In genomic region chr14:89600029-89600428, GRCh38 we compare ENCODE assay signal across 18 cellular contexts.
DNase-seq lines count a peak whose midpoint lies in the region; ATAC-seq, FAIRE-seq and TF ChIP-seq lines count a peak whose summit lies in the region.
"Had no signal": no experiment of that assay in that cellular context is flagged by ENCODE, and none has a peak within 500 bp of the region (broad histone marks: within the 10 kb centered on the region; RNA-seq: fewer than 3 reads in every experiment).

No MANE protein-coding gene starts in this region.

- H3K4me2 ChIP-seq in astrocyte (ENCODE audit: low read length), result no peak overlapping the region

- H3K4me1 ChIP-seq in astrocyte (ENCODE audit: insufficient read depth, low read length), result no peaks in the 10 kb centered on the region

- intact Hi-C loops in activated naive CD4-positive, alpha-beta T cell treated with anti-CD3 and anti-CD28 coated beads for 36 hours (cut with micrococcal nuclease), result no loop called here

- in situ Hi-C loops in brain microvascular endothelial cell (cut with HindIII; ENCODE audit: low pct_ligation_motif_present, low sequenced_read_pairs), result no loop called here

- no peak for TF ChIP-seq POLR2A in GM12892 (IDR thresholded peaks at IDR 0.05; ENCODE audit: low read depth, low read length)

- no peaks in the 10 kb centered on the region for H3K27me3 Mint-ChIP-seq in activated naive CD4-positive, alpha-beta T cell treated with anti-CD3 and anti-CD28 coated beads for 36 hours (ENCODE audit: low read depth)
- H3K27me3 Mint-ChIP-seq in astrocyte (ENCODE audit: low read depth, unreplicated experiment), result no peaks in the 10 kb centered on the region
- H3K27me3 Mint-ChIP-seq: CD4-positive, alpha-beta memory T cell had no signal

- no peaks in the 10 kb centered on the region for H3K9me3 ChIP-seq in astrocyte (ENCODE audit: insufficient read depth, low read depth, low read length)

- H3K27ac Mint-ChIP-seq in activated naive CD4-positive, alpha-beta T cell treated with anti-CD3 and anti-CD28 coated beads for 36 hours, result peak overlapping the region; percentile 48
- H3K27ac Mint-ChIP-seq in astrocyte (ENCODE audit: unreplicated experiment), result no peak overlapping the region
- H3K27ac Mint-ChIP-seq in stimulated activated effector memory CD8-positive, alpha-beta T cell treated with anti-CD3 and anti-CD28 coated beads, Interleukin-12 subunit alpha, Interleukin-12 subunit beta, amount 100 ng/mL, for 72 hours, result peak overlapping the region; percentile 57

- H3K27me3 ChIP-seq in astrocyte (ENCODE audit: insufficient read depth, low read length) (no peaks in the 10 kb centered on the region), brain microvascular endothelial cell (replicated peaks) (no peaks in the 10 kb centered on the region)

- H3K36me3 Mint-ChIP-seq in activated naive CD4-positive, alpha-beta T cell treated with anti-CD3 and anti-CD28 coated beads for 36 hours (ENCODE audit: low read depth), result peaks cover 45% of the 10 kb centered on the region
- peaks cover 16% of the 10 kb centered on the region for H3K36me3 Mint-ChIP-seq in astrocyte (ENCODE audit: low read depth, unreplicated experiment)
- H3K36me3 Mint-ChIP-seq in stimulated activated effector memory CD8-positive, alpha-beta T cell treated with anti-CD3 and anti-CD28 coated beads, Interleukin-12 subunit alpha, Interleukin-12 subunit beta, amount 100 ng/mL, for 72 hours, result peaks cover 9% of the 10 kb centered on the region

- H3K4me3 ChIP-seq in astrocyte (ENCODE audit: insufficient read depth, low read depth, low read length) (no peak overlapping the region), brain microvascular endothelial cell (ENCODE audit: low read depth, low read length) (no peak overlapping the region)

- no peak for DNase-seq in activated naive CD4-positive, alpha-beta T cell treated with anti-CD3 and anti-CD28 coated beads for 36 hours
- DNase-seq in activated naive CD4-positive, alpha-beta T cell treated with Interleukin-2 at 50 U/mL for 16 hours, result no peak
- DNase-seq in GM12892 (ENCODE audit: insufficient read length) (no peak), astrocyte (ENCODE audit: low read depth) (no peak), brain microvascular endothelial cell (no peak)
- no peak for DNase-seq in stimulated activated effector memory CD8-positive, alpha-beta T cell treated with anti-CD3 and anti-CD28 coated beads, Interleukin-12 subunit alpha, Interleukin-12 subunit beta, amount 100 ng/mL, for 72 hours (ENCODE audit: low spot score in 2 of 2)
- DNase-seq in stimulated activated CD4-positive, alpha-beta T cell treated with anti-CD3 and anti-CD28 coated beads, Interleukin-4, amount 100 ng/mL, for 4 hours, result no peak
- DNase-seq: CD4-positive, alpha-beta memory T cell; GF-D8; GOT3; NCI-H146; NCI-H2107; NCI-H226; NCI-H526; OCI-M1 had no signal

- H4K20me1 ChIP-seq in astrocyte (ENCODE audit: insufficient read depth, low read length), result peaks cover 4% of the 10 kb centered on the region

- FAIRE-seq in GM12892 (lab: Jason Lieb, UNC) (peak; percentile 80), astrocyte (lab: Jason Lieb, UNC) (peak; percentile 67)
- FAIRE-seq: HTR-8/SVneo had no signal

- peaks cover 43% of the 10 kb centered on the region for H3K79me2 ChIP-seq in astrocyte (ENCODE audit: insufficient read depth, low read length)

- no peak overlapping the region for H3K4me3 Mint-ChIP-seq in activated naive CD4-positive, alpha-beta T cell treated with anti-CD3 and anti-CD28 coated beads for 36 hours
- H3K4me3 Mint-ChIP-seq in astrocyte (ENCODE audit: unreplicated experiment), result no peak overlapping the region
- H3K4me3 Mint-ChIP-seq in stimulated activated effector memory CD8-positive, alpha-beta T cell treated with anti-CD3 and anti-CD28 coated beads, Interleukin-12 subunit alpha, Interleukin-12 subunit beta, amount 100 ng/mL, for 72 hours, result no peak overlapping the region
- H3K4me3 Mint-ChIP-seq: CD4-positive, alpha-beta memory T cell had no signal

- CTCF ChIA-PET in activated naive CD4-positive, alpha-beta T cell treated with anti-CD3 and anti-CD28 coated beads for 36 hours (lab: Charles Lee), result no interaction called here

- no peak overlapping the region for H3K27ac ChIP-seq in astrocyte (ENCODE audit: low read depth, low read length)
- no peak overlapping the region for H3K27ac ChIP-seq in brain microvascular endothelial cell
- H3K27ac ChIP-seq: RWPE1 had no signal

- peaks cover 29% of the 10 kb centered on the region for H3K9me3 Mint-ChIP-seq in activated naive CD4-positive, alpha-beta T cell treated with anti-CD3 and anti-CD28 coated beads for 36 hours
- peaks cover 20% of the 10 kb centered on the region for H3K9me3 Mint-ChIP-seq in astrocyte (ENCODE audit: unreplicated experiment)
- H3K9me3 Mint-ChIP-seq in stimulated activated effector memory CD8-positive, alpha-beta T cell treated with anti-CD3 and anti-CD28 coated beads, Interleukin-12 subunit alpha, Interleukin-12 subunit beta, amount 100 ng/mL, for 72 hours, result peaks cover 30% of the 10 kb centered on the region

- peaks cover 46% of the 10 kb centered on the region for H3K4me1 Mint-ChIP-seq in activated naive CD4-positive, alpha-beta T cell treated with anti-CD3 and anti-CD28 coated beads for 36 hours (ENCODE audit: low read depth)
- peaks cover 6% of the 10 kb centered on the region for H3K4me1 Mint-ChIP-seq in astrocyte (ENCODE audit: low read depth, unreplicated experiment)
- H3K4me1 Mint-ChIP-seq in stimulated activated effector memory CD8-positive, alpha-beta T cell treated with anti-CD3 and anti-CD28 coated beads, Interleukin-12 subunit alpha, Interleukin-12 subunit beta, amount 100 ng/mL, for 72 hours, result peaks cover 25% of the 10 kb centered on the region

- no peak for ATAC-seq in stimulated activated effector memory CD8-positive, alpha-beta T cell treated with anti-CD3 and anti-CD28 coated beads, Interleukin-12 subunit alpha, Interleukin-12 subunit beta, amount 100 ng/mL, for 72 hours
- no peak for ATAC-seq in GM18498 (IDR thresholded peaks at IDR 0.05; ENCODE audit: unreplicated experiment)

- H2AFZ ChIP-seq in astrocyte (ENCODE audit: low read depth, low read length), result no peak overlapping the region

- H3K36me3 ChIP-seq in astrocyte (ENCODE audit: insufficient read depth, low read length), result no peaks in the 10 kb centered on the region
- no peaks in the 10 kb centered on the region for H3K36me3 ChIP-seq in brain microvascular endothelial cell (replicated peaks)

- H3K9ac ChIP-seq in astrocyte (ENCODE audit: low read length), result no peak overlapping the region

- no peak for TF ChIP-seq CTCF in astrocyte (IDR thresholded peaks at IDR 0.05; ENCODE audit: insufficient read depth, low read depth, low read length)
- no peak for TF ChIP-seq CTCF in brain microvascular endothelial cell (IDR thresholded peaks at IDR 0.05; ENCODE audit: low read depth, low read length, missing control alignments)
